In genomic region chr20:53028337-53029007, GRCh38 we compare ENCODE assay signal across 20 cellular contexts. TPM values are rescaled to one million over a fixed set of nuclear protein-coding genes. Genes with fewer than 3 reads are reported as not detected.
DNase-seq lines count a peak whose midpoint lies in the region; ATAC-seq and TF ChIP-seq lines count a peak whose summit lies in the region.
"Had no signal": no experiment of that assay in that cellular context is flagged by ENCODE, and none has a peak within 500 bp of the region (broad histone marks: within the 10 kb centered on the region; RNA-seq: fewer than 3 reads in every experiment).

No MANE protein-coding gene starts in this region.

- no peak overlapping the region for H3K27ac ChIP-seq in CD8-positive, alpha-beta memory T cell (ENCODE audit: low read depth, low read length)
- H3K27ac ChIP-seq in substantia nigra (ENCODE audit: low read depth, low read length, poor library complexity, severe bottlenecking): no peak overlapping the region
- H3K27ac ChIP-seq: heart right ventricle, pancreas had no signal

- no peaks in the 10 kb centered on the region for H3K36me3 ChIP-seq in MG63
- no peaks in the 10 kb centered on the region for H3K36me3 ChIP-seq in CD8-positive, alpha-beta memory T cell (ENCODE audit: insufficient read depth, low read length)
- H3K36me3 ChIP-seq: heart right ventricle, pancreas had no signal

- peaks cover 7% of the 10 kb centered on the region for H3K4me1 ChIP-seq in CD8-positive, alpha-beta memory T cell (ENCODE audit: insufficient read depth, low read length)
- H3K4me1 ChIP-seq: pancreas had no signal

- ATAC-seq in activated T-cell treated with anti-CD3 and anti-CD28 coated beads, Interleukin-2, amount 50 U/mL, for 4 hours: peak; percentile 64 to 71
- ATAC-seq: heart right ventricle; pancreas; stimulated activated naive B cell treated with anti-CD40 and anti-IgM and Interleukin-4, amounts not matched to agents 10 μg/mL and 1 μg/mL and 100 μg/mL, for 72 hours had no signal

- POLR2A ChIA-PET in CD8-positive, alpha-beta memory T cell (lab: Charles Lee): no interaction called here

- no peak for TF ChIP-seq CTCF in fibroblast of mammary gland (conservative IDR thresholded peaks at IDR 0.05; ENCODE audit: control insufficient read depth, insufficient read depth, low read depth, low read length)

- peaks cover 10% of the 10 kb centered on the region for H3K27me3 Mint-ChIP-seq in activated T-cell treated with anti-CD3 and anti-CD28 coated beads, Interleukin-2, amount 50 U/mL, for 4 hours (ENCODE audit: low read depth)
- H3K27me3 Mint-ChIP-seq in CD8-positive, alpha-beta memory T cell: peaks cover 4 to 46% of the 10 kb centered on the region in 2 donors

- no peaks in the 10 kb centered on the region for H3K9me3 ChIP-seq in MG63
- no peaks in the 10 kb centered on the region for H3K9me3 ChIP-seq in CD8-positive, alpha-beta memory T cell (ENCODE audit: low read length)
- H3K9me3 ChIP-seq: heart right ventricle, pancreas had no signal

- peaks cover 8% of the 10 kb centered on the region for H3K36me3 Mint-ChIP-seq in activated T-cell treated with anti-CD3 and anti-CD28 coated beads, Interleukin-2, amount 50 U/mL, for 4 hours (ENCODE audit: insufficient read depth)
- no peaks in the 10 kb centered on the region for H3K36me3 Mint-ChIP-seq in CD8-positive, alpha-beta memory T cell
- H3K36me3 Mint-ChIP-seq: CD14-positive monocyte; stimulated activated naive B cell treated with anti-CD40 and anti-IgM and Interleukin-4, amounts not matched to agents 10 μg/mL and 1 μg/mL and 100 μg/mL, for 72 hours had no signal

- CTCF ChIA-PET in CD8-positive, alpha-beta memory T cell (lab: Charles Lee): no interaction called here

- no peak overlapping the region for H3K4me3 ChIP-seq in fibroblast of mammary gland (ENCODE audit: control insufficient read depth, low read depth, low read length)
- H3K4me3 ChIP-seq in MG63: no peak overlapping the region
- no peak overlapping the region for H3K4me3 ChIP-seq in CD8-positive, alpha-beta memory T cell (ENCODE audit: low read length)
- H3K4me3 ChIP-seq: heart right ventricle, lung, pancreas had no signal

- H3K27ac Mint-ChIP-seq in CD8-positive, alpha-beta memory T cell: no peak overlapping the region
- H3K27ac Mint-ChIP-seq: CD14-positive monocyte; endodermal cell; stimulated activated naive B cell treated with anti-CD40 and anti-IgM and Interleukin-4, amounts not matched to agents 10 μg/mL and 1 μg/mL and 100 μg/mL, for 72 hours had no signal

- H3K4me3 Mint-ChIP-seq in activated T-cell treated with anti-CD3 and anti-CD28 coated beads, Interleukin-2, amount 50 U/mL, for 4 hours: no peak overlapping the region
- H3K4me3 Mint-ChIP-seq in CD8-positive, alpha-beta memory T cell: no peak overlapping the region
- H3K4me3 Mint-ChIP-seq: CD14-positive monocyte; endodermal cell; stimulated activated naive B cell treated with anti-CD40 and anti-IgM and Interleukin-4, amounts not matched to agents 10 μg/mL and 1 μg/mL and 100 μg/mL, for 72 hours had no signal

- H3K27me3 ChIP-seq in MG63: 0 out of 2 replicates have a peak, but pooled peaks cover 3% of the 10 kb centered on the region
- no peaks in the 10 kb centered on the region for H3K27me3 ChIP-seq in CD8-positive, alpha-beta memory T cell (ENCODE audit: insufficient read depth, low read length, poor library complexity, severe bottlenecking)
- H3K27me3 ChIP-seq: pancreas had no signal

- peak; percentile 17 for DNase-seq in activated T-cell treated with anti-CD3 and anti-CD28 coated beads for 24 hours (ENCODE audit: low read depth)
- DNase-seq in activated T-cell treated with anti-CD3 and anti-CD28 coated beads, Interleukin-2, amount 50 U/mL, for 1 hour: no peak
- peak; percentile 11 for DNase-seq in activated T-cell treated with anti-CD3 and anti-CD28 coated beads, Interleukin-2, amount 50 U/mL, for 4 hours
- DNase-seq in fibroblast of mammary gland (ENCODE audit: low read depth): peak; percentile 74
- peak; percentile 21 to 47 for DNase-seq in stimulated activated CD4-positive, alpha-beta T cell treated with anti-CD3 and anti-CD28 coated beads, Interleukin-4, amount 100 ng/mL, for 4 hours
- DNase-seq in MG63: no peak
- DNase-seq in CD8-positive, alpha-beta memory T cell: no peak
- no peak for DNase-seq in substantia nigra (lab: John Stamatoyannopoulos, UW)
- DNase-seq: ACHN; activated effector memory CD4-positive, alpha-beta T cell treated with anti-CD3 and anti-CD28 coated beads, Interleukin-2, amount 50 U/mL, for 16 hours; DMS79 treated with DMSO at 0.1 percent for 48 hours; endodermal cell; heart right ventricle; NCI-H1436; NCI-H82; pancreas; stimulated activated naive B cell treated with anti-CD40 and anti-IgM and Interleukin-4, amounts not matched to agents 10 μg/mL and 1 μg/mL and 100 μg/mL, for 72 hours; T1000 had no signal

- H3K9me3 Mint-ChIP-seq in activated T-cell treated with anti-CD3 and anti-CD28 coated beads, Interleukin-2, amount 50 U/mL, for 4 hours: no peaks in the 10 kb centered on the region
- H3K9me3 Mint-ChIP-seq in CD8-positive, alpha-beta memory T cell: peaks cover 0 to 2% (median 0%) of the 10 kb centered on the region in 5 donors
- H3K9me3 Mint-ChIP-seq: CD14-positive monocyte; endodermal cell; stimulated activated naive B cell treated with anti-CD40 and anti-IgM and Interleukin-4, amounts not matched to agents 10 μg/mL and 1 μg/mL and 100 μg/mL, for 72 hours had no signal

- H3K4me1 Mint-ChIP-seq in activated T-cell treated with anti-CD3 and anti-CD28 coated beads, Interleukin-2, amount 50 U/mL, for 4 hours (ENCODE audit: low read depth): peaks cover 53% of the 10 kb centered on the region
- H3K4me1 Mint-ChIP-seq in CD8-positive, alpha-beta memory T cell: peaks cover 0 to 7% (median 0%) of the 10 kb centered on the region in 3 donors
- H3K4me1 Mint-ChIP-seq: CD14-positive monocyte; endodermal cell; stimulated activated naive B cell treated with anti-CD40 and anti-IgM and Interleukin-4, amounts not matched to agents 10 μg/mL and 1 μg/mL and 100 μg/mL, for 72 hours had no signal

RNA-seq across cellular contexts. Expression of gene TSHZ2, which starts 56.3 kb away (rescaled TPM):
- total RNA-seq in activated T-cell treated with anti-CD3 and anti-CD28 coated beads, Interleukin-2, amount 50 U/mL, for 4 hours: 10 to 100 TPM in 1 of 3 donors, 1 to 10 TPM in 2; 8.1 to 19.3 (median 8.4) TPM
- total RNA-seq in MG63 (2014; rRNA removed; shearing (Covaris generic); ENCODE audit: low replicate concordance): not detected in 2 replicates
- total RNA-seq in CD8-positive, alpha-beta memory T cell: 1 to 10 TPM; 1.5 to 1.6 TPM
- polyA plus RNA-seq in CD8-positive, alpha-beta memory T cell: 0.10 TPM
- polyA plus RNA-seq: CD14-positive monocyte had no signal

Comparison
In these comparisons a context has a peak if more than half of its experiments do, and no peak if none do; other contexts are left out.
1. DNase-seq: peak in activated T-cell treated with anti-CD3 and anti-CD28 coated beads for 24 hours (single experiment), activated T-cell treated with anti-CD3 and anti-CD28 coated beads, Interleukin-2, amount 50 U/mL, for 4 hours (single experiment), fibroblast of mammary gland (single experiment) and stimulated activated CD4-positive, alpha-beta T cell treated with anti-CD3 and anti-CD28 coated beads, Interleukin-4, amount 100 ng/mL, for 4 hours (2 of 2); none in activated T-cell treated with anti-CD3 and anti-CD28 coated beads, Interleukin-2, amount 50 U/mL, for 1 hour (single experiment), MG63 (single experiment), CD8-positive, alpha-beta memory T cell (0 of 5) and substantia nigra (0 of 49).